In genomic region chr5:82275267-82275664, GRCh38 we compare ENCODE assay signal across 17 cellular contexts. TPM values are rescaled to one million over a fixed set of nuclear protein-coding genes. Genes with fewer than 3 reads are reported as not detected.
DNase-seq lines count a peak whose midpoint lies in the region; ATAC-seq, FAIRE-seq and TF ChIP-seq lines count a peak whose summit lies in the region.
"Had no signal": no experiment of that assay in that cellular context is flagged by ENCODE, and none has a peak within 500 bp of the region (broad histone marks: within the 10 kb centered on the region; RNA-seq: fewer than 3 reads in every experiment).

No MANE protein-coding gene starts in this region.

- H3K9ac ChIP-seq in OCI-LY3 (ENCODE audit: low read length) (no peak overlapping the region), endodermal cell (ENCODE audit: extremely low read depth, low read length, poor library complexity, severe bottlenecking) (no peak overlapping the region), MM.1S (ENCODE audit: low read length) (no peak overlapping the region)
- H3K9ac ChIP-seq: parathyroid adenoma had no signal

- intact Hi-C loops in CD8-positive, alpha-beta T cell (cut with DNase I, micrococcal nuclease): loop anchor here in 1 of 2 experiments (5.0 to 10.0 kb wide), 6 partner anchors 303 to 1868 kb away; partner anchors contain the start of genes ATG10, DHFR, MSH3 and SSBP2
- intact Hi-C loops in transverse colon (cut with DNase I; ENCODE audit: low total_unique reads): no loop called here

- H3K4me1 ChIP-seq in A549 (peaks cover 19% of the 10 kb centered on the region; the same call in 2 of the 3 replicates), OCI-LY3 (ENCODE audit: low read length) (peaks cover 49% of the 10 kb centered on the region), endodermal cell (ENCODE audit: control insufficient read depth, insufficient read depth, low read length) (no peaks in the 10 kb centered on the region), MM.1S (ENCODE audit: low read length) (peaks cover 6% of the 10 kb centered on the region; the same call in 1 of the 2 replicates), transverse colon (peaks cover 0 to 24% (median 9%) of the 10 kb centered on the region in 4 donors)
- H3K4me1 ChIP-seq in CD8-positive, alpha-beta T cell (ENCODE audit: insufficient read depth, low read length): peaks cover 18% of the 10 kb centered on the region

- H3K4me3 ChIP-seq in A549 (no peak overlapping the region), OCI-LY3 (ENCODE audit: low read length) (no peak overlapping the region), endodermal cell (ENCODE audit: low read length) (no peak overlapping the region), MM.1S (ENCODE audit: low read length) (no peak overlapping the region), transverse colon (no peak overlapping the region)
- H3K4me3 ChIP-seq in CD8-positive, alpha-beta T cell (ENCODE audit: low read depth, low read length): no peak overlapping the region
- H3K4me3 ChIP-seq: Peyer's patch, spleen, stomach had no signal

- CTCF ChIA-PET in A549 (lab: Yijun Ruan, JAX): interaction anchor here (0.6 to 1.8 kb wide), 2 partner anchors 15 to 838 kb away, joined by 3 to 4 read pairs; no protein-coding TSS in a partner anchor
- CTCF ChIA-PET in CD8-positive, alpha-beta T cell (lab: Charles Lee): no interaction called here

- DNase-seq in A549 (ENCODE audit: low read depth in 1 of 2, low spot score in 1 of 2) (no peak), endodermal cell (no peak), MM.1S (no peak), transverse colon (no peak), GOT3 (lab: John Stamatoyannopoulos, UW) (no peak)
- DNase-seq in CD8-positive, alpha-beta T cell: no peak
- DNase-seq: C1 segment of cervical spinal cord, dermis blood vessel endothelial cell, EL, NCI-H2081 treated with DMSO at 0.1 percent for 48 hours, NCI-H526 treated with DMSO at 0.1 percent for 48 hours, Peyer's patch, spleen, stomach had no signal

- no peaks in the 10 kb centered on the region for H3K27me3 ChIP-seq in CD8-positive, alpha-beta T cell (ENCODE audit: insufficient read depth, low read length)
- H3K27me3 ChIP-seq in OCI-LY3 (ENCODE audit: low read depth, low read length): no peaks in the 10 kb centered on the region
- no peaks in the 10 kb centered on the region for H3K27me3 ChIP-seq in endodermal cell (ENCODE audit: control insufficient read depth, insufficient read depth, low read length, poor library complexity, severe bottlenecking)
- H3K27me3 ChIP-seq in MM.1S (replicated peaks; ENCODE audit: insufficient read depth, low read length): no peaks in the 10 kb centered on the region
- H3K27me3 ChIP-seq in transverse colon: no peaks in the 10 kb centered on the region
- H3K27me3 ChIP-seq: Peyer's patch, spleen, stomach had no signal

- TF ChIP-seq EP300 in A549 (IDR thresholded peaks at IDR 0.05) (no peak), transverse colon (IDR thresholded peaks at IDR 0.05; ENCODE audit: low read depth) (no peak)

- H3K4me1 Mint-ChIP-seq in CD8-positive, alpha-beta T cell (ENCODE audit: low read depth): peaks cover 48% of the 10 kb centered on the region
- peaks cover 21% of the 10 kb centered on the region for H3K4me1 Mint-ChIP-seq in endodermal cell

- H3K36me3 Mint-ChIP-seq in CD8-positive, alpha-beta T cell: peaks cover 61% of the 10 kb centered on the region
- peaks cover 42% of the 10 kb centered on the region for H3K36me3 Mint-ChIP-seq in endodermal cell (ENCODE audit: low read depth)

- POLR2A ChIA-PET in A549 (lab: Yijun Ruan, JAX): no interaction called here
- POLR2A ChIA-PET in CD8-positive, alpha-beta T cell (lab: Charles Lee): interaction anchor here (0.9 kb wide), 1 partner anchor 11 kb away, joined by 3 read pairs; no protein-coding TSS in a partner anchor

- H3F3A ChIP-seq in MM.1S (ENCODE audit: insufficient read depth, low read length): peaks cover 46% of the 10 kb centered on the region

- no peak for TF ChIP-seq RAD21 in A549 (conservative IDR thresholded peaks at IDR 0.05 in 1 of 2, IDR thresholded peaks at IDR 0.05 in 1 of 2)

- H3K79me2 ChIP-seq in OCI-LY3 (ENCODE audit: low read length) (peaks cover 62% of the 10 kb centered on the region), MM.1S (ENCODE audit: low read length) (peaks cover 25% of the 10 kb centered on the region)

- H3K9me2 ChIP-seq in MM.1S (replicated peaks; ENCODE audit: insufficient read depth, low read length): no peaks in the 10 kb centered on the region

- no peaks in the 10 kb centered on the region for H3K27me3 Mint-ChIP-seq in CD8-positive, alpha-beta T cell (ENCODE audit: low read depth)
- no peaks in the 10 kb centered on the region for H3K27me3 Mint-ChIP-seq in endodermal cell (ENCODE audit: insufficient read depth)

- ATAC-seq in A549: no peak
- no peak for ATAC-seq in CD8-positive, alpha-beta T cell
- ATAC-seq: activated CD4-positive, CD25-positive, alpha-beta regulatory T cell treated with anti-CD3 and anti-CD28 coated beads, Interleukin-2, amount 50 U/mL, for 24 hours had no signal

- H3K4me3 Mint-ChIP-seq in CD8-positive, alpha-beta T cell: no peak overlapping the region
- H3K4me3 Mint-ChIP-seq in endodermal cell: no peak overlapping the region

- H3K9me3 ChIP-seq in A549: no peaks in the 10 kb centered on the region
- no peaks in the 10 kb centered on the region for H3K9me3 ChIP-seq in CD8-positive, alpha-beta T cell (ENCODE audit: low read length)
- no peaks in the 10 kb centered on the region for H3K9me3 ChIP-seq in OCI-LY3 (ENCODE audit: insufficient read depth, low read length)
- H3K9me3 ChIP-seq in endodermal cell (ENCODE audit: control insufficient read depth, low read length): no peaks in the 10 kb centered on the region
- no peaks in the 10 kb centered on the region for H3K9me3 ChIP-seq in MM.1S (replicated peaks; ENCODE audit: insufficient read depth, low read length)
- H3K9me3 ChIP-seq in transverse colon: no peaks in the 10 kb centered on the region
- H3K9me3 ChIP-seq: Peyer's patch, spleen, stomach had no signal

- no peak for TF ChIP-seq CTCF in A549 (IDR thresholded peaks at IDR 0.05)
- TF ChIP-seq CTCF in CD8-positive, alpha-beta T cell (IDR thresholded peaks at IDR 0.05): no peak
- no peak for TF ChIP-seq CTCF in OCI-LY3 (IDR thresholded peaks at IDR 0.05; ENCODE audit: low read depth, low read length)
- TF ChIP-seq CTCF in endodermal cell (conservative IDR thresholded peaks at IDR 0.05): no peak
- no peak for TF ChIP-seq CTCF in MM.1S (IDR thresholded peaks at IDR 0.05; ENCODE audit: low read length)
- TF ChIP-seq CTCF in transverse colon (IDR thresholded peaks at IDR 0.05): no peak

- in situ Hi-C loops in transverse colon (cut with MboI; ENCODE audit: low pct_ligation_motif_present in 1 of 4, low pct_unique_long_range_greater_than_20kb in 1 of 4, low sequenced_read_pairs in 3 of 4): no loop called here

- H3K27ac Mint-ChIP-seq in CD8-positive, alpha-beta T cell: peak overlapping the region; percentile 4
- peak overlapping the region; percentile 37 for H3K27ac Mint-ChIP-seq in endodermal cell

- H3K4me2 ChIP-seq in A549 (no peak overlapping the region), OCI-LY3 (ENCODE audit: low read length) (no peak overlapping the region), MM.1S (ENCODE audit: low read depth, low read length) (no peak overlapping the region)

- WGBS in A549 (ENCODE audit: missing lambda C conversion rate): 85% methylated on average over 1 of the region's 1 CpG
- 80 to 100% methylated on average over 1 of the region's 1 CpG for WGBS in endodermal cell (ENCODE audit: insufficient coverage in 1 of 2, insufficient read length in 1 of 2), 2 experiments
- 88% methylated on average over 1 of the region's 1 CpG; no CpG with 5 or more reads in 1 of the 2 donors for WGBS in transverse colon (ENCODE audit: low coverage in 1 of 2), 2 donors

- H3K9me3 Mint-ChIP-seq in CD8-positive, alpha-beta T cell: no peaks in the 10 kb centered on the region
- H3K9me3 Mint-ChIP-seq in endodermal cell: no peaks in the 10 kb centered on the region

- no peak overlapping the region for H2AFZ ChIP-seq in OCI-LY3 (ENCODE audit: low read depth, low read length)
- no peak overlapping the region for H2AFZ ChIP-seq in MM.1S (ENCODE audit: low read length)
- H2AFZ ChIP-seq: parathyroid adenoma had no signal

- TF ChIP-seq POLR2A in A549 (IDR thresholded peaks at IDR 0.05; ENCODE audit: low read length) (no peak), transverse colon (IDR thresholded peaks at IDR 0.05) (no peak)

- FAIRE-seq in A549 (lab: Jason Lieb, UNC): no peak

- H3K27ac ChIP-seq in A549 (no peak overlapping the region), OCI-LY3 (ENCODE audit: low read length) (0 out of 2 replicates have a peak overlapping the region, but pooled peaks have one; percentile 14), endodermal cell (ENCODE audit: low read depth, low read length) (no peak overlapping the region), MM.1S (ENCODE audit: low read length) (no peak overlapping the region), transverse colon (no peak overlapping the region)
- no peak overlapping the region for H3K27ac ChIP-seq in CD8-positive, alpha-beta T cell (ENCODE audit: low read depth, low read length)
- H3K27ac ChIP-seq: parathyroid adenoma, Peyer's patch, spleen, stomach had no signal

- H4K20me1 ChIP-seq in OCI-LY3 (ENCODE audit: insufficient read depth, low read length) (no peaks in the 10 kb centered on the region), MM.1S (ENCODE audit: insufficient read depth, low read length) (no peaks in the 10 kb centered on the region)

- peaks cover 22% of the 10 kb centered on the region for H3K36me3 ChIP-seq in CD8-positive, alpha-beta T cell (ENCODE audit: insufficient read depth, low read length)
- H3K36me3 ChIP-seq in OCI-LY3 (replicated peaks; ENCODE audit: low read depth, low read length) (peaks cover 37% of the 10 kb centered on the region), endodermal cell (ENCODE audit: control insufficient read depth, insufficient read depth, low read length) (peaks cover 37% of the 10 kb centered on the region), MM.1S (replicated peaks; ENCODE audit: insufficient read depth, low read length) (peaks cover 5% of the 10 kb centered on the region; the same call in 1 of the 2 replicates), transverse colon (peaks cover 0 to 22% (median 10%) of the 10 kb centered on the region in 4 donors)

TF ChIP-seq in A549, 52 proteins besides CTCF, POLR2A, EP300 and RAD21 (continues in another document):
- no peak for TF ChIP-seq JUNB (IDR thresholded peaks at IDR 0.05)
- no peak for TF ChIP-seq MAFK (IDR thresholded peaks at IDR 0.05; ENCODE audit: partially characterized antibody)

RNA-seq across cellular contexts. Expression of gene RPS23, which starts 2.9 kb away (rescaled TPM):
- polyA plus RNA-seq in A549 (2011; rRNA removed) (4,926 and 5,033 TPM in 2 replicates), A549 (2017; fragmentation: RNase III; extraction: RNeasy Plus Mini Kit Qiagen cat#74134 plus additional on column Dnase treatment) (4,007 to 4,526 TPM (median 4,112 TPM) in 3 replicates)
- polyA plus RNA-seq in A549 (2012; cell fraction: cytosol; rRNA removed): 3,748 and 5,111 TPM in 2 replicates
- polyA plus RNA-seq in A549 (2012; cell fraction: nucleus; rRNA removed): 795 and 835 TPM in 2 replicates
- 509 and 570 TPM in 2 replicates for polyA minus RNA-seq in A549 (2011; rRNA and poly(A)+ RNA removed)
- total RNA-seq in CD8-positive, alpha-beta T cell: 1,000 to 10,000 TPM; 3,866 to 4,021 TPM
- total RNA-seq in endodermal cell (1,000 to 10,000 TPM; 2,365 to 2,370 TPM), transverse colon (1,000 to 10,000 TPM in 2 of 4 donors, 100 to 1,000 TPM in 2; 482 to 1,766 (median 1,102) TPM)
- 2,700 TPM for polyA plus RNA-seq in endodermal cell (2013, experiment 1 of 2)
- polyA plus RNA-seq in endodermal cell (2013, experiment 2 of 2): 2,427 TPM
